ENCODE assay signal across 9 cellular contexts in genomic region chr7:139737221-139738100, GRCh38. TPM values are rescaled to one million over a fixed set of nuclear protein-coding genes. Genes with fewer than 3 reads are reported as not detected.
DNase-seq lines count a peak whose midpoint lies in the region; ATAC-seq, FAIRE-seq and TF ChIP-seq lines count a peak whose summit lies in the region.
"Had no signal": no experiment of that assay in that cellular context is flagged by ENCODE, and none has a peak within 500 bp of the region (broad histone marks: within the 10 kb centered on the region; RNA-seq: fewer than 3 reads in every experiment).

No MANE protein-coding gene starts in this region.

- TF ChIP-seq CTCF in endothelial cell (IDR thresholded peaks at IDR 0.05; ENCODE audit: unreplicated experiment): no peak
- no peak for TF ChIP-seq CTCF in osteocyte (IDR thresholded peaks at IDR 0.05)

- H3K27ac Mint-ChIP-seq in endothelial cell (ENCODE audit: unreplicated experiment) (peak overlapping the region; percentile 11), osteocyte (ENCODE audit: unreplicated experiment) (peak overlapping the region; percentile 83)

- no peak for FAIRE-seq in RCC 7860 (lab: Jason Lieb, UNC)

- no peak overlapping the region for H3K4me3 Mint-ChIP-seq in endothelial cell (ENCODE audit: unreplicated experiment)
- H3K4me3 Mint-ChIP-seq in osteocyte (ENCODE audit: unreplicated experiment): no peak overlapping the region

- no peaks in the 10 kb centered on the region for H3K9me3 Mint-ChIP-seq in endothelial cell (ENCODE audit: unreplicated experiment)
- no peaks in the 10 kb centered on the region for H3K9me3 Mint-ChIP-seq in osteocyte (ENCODE audit: unreplicated experiment)

- no peak for ATAC-seq in HG02759 (IDR thresholded peaks at IDR 0.05; ENCODE audit: unreplicated experiment)
- ATAC-seq in GM18519 (IDR thresholded peaks at IDR 0.05; ENCODE audit: low FRiP score, unreplicated experiment): no peak
- ATAC-seq in GM18517 (IDR thresholded peaks at IDR 0.05; ENCODE audit: unreplicated experiment): no peak

- H3K27me3 Mint-ChIP-seq in endothelial cell (ENCODE audit: unreplicated experiment): peaks cover 2% of the 10 kb centered on the region
- H3K27me3 Mint-ChIP-seq in osteocyte (ENCODE audit: unreplicated experiment): no peaks in the 10 kb centered on the region

- H3K4me1 Mint-ChIP-seq in endothelial cell (ENCODE audit: unreplicated experiment): peaks cover 29% of the 10 kb centered on the region
- peaks cover 92% of the 10 kb centered on the region for H3K4me1 Mint-ChIP-seq in osteocyte (ENCODE audit: unreplicated experiment)

- DNase-seq in EL (peak; percentile 51), RCC 7860 (ENCODE audit: low spot score) (peak; percentile 42), endothelial cell (ENCODE audit: low spot score) (no peak), osteocyte (ENCODE audit: extremely low spot score, unreplicated experiment) (no peak), NCI-H2029 treated with DMSO at 0.1 percent for 48 hours (lab: John Stamatoyannopoulos, UW) (no peak)
- DNase-seq: NCI-H1092 treated with DMSO at 0.1 percent for 48 hours had no signal

- H3K36me3 Mint-ChIP-seq in endothelial cell (ENCODE audit: low read depth, unreplicated experiment): no peaks in the 10 kb centered on the region
- peaks cover 12% of the 10 kb centered on the region for H3K36me3 Mint-ChIP-seq in osteocyte (ENCODE audit: unreplicated experiment)

RNA-seq across cellular contexts. Expression of gene HIPK2, which starts 40.3 kb away (rescaled TPM):
- total RNA-seq in endothelial cell (ENCODE audit: unreplicated experiment) (47.2 TPM), osteocyte (90.8 and 96.9 TPM in 2 replicates)

Comparison
In these comparisons a context has a peak if more than half of its experiments do, and no peak if none do; other contexts are left out.
1. DNase-seq: peak in EL (single experiment) and RCC 7860 (single experiment); none in endothelial cell (single experiment), osteocyte (single experiment) and NCI-H2029 treated with DMSO at 0.1 percent for 48 hours (single experiment).